ENCODE assay signal across 19 cellular contexts in genomic region chr22:48941903-48942625, GRCh38.
DNase-seq lines count a peak whose midpoint lies in the region; ATAC-seq and TF ChIP-seq lines count a peak whose summit lies in the region.
"Had no signal": no experiment of that assay in that cellular context is flagged by ENCODE, and none has a peak within 500 bp of the region (broad histone marks: within the 10 kb centered on the region; RNA-seq: fewer than 3 reads in every experiment).

No MANE protein-coding gene starts in this region.

- H3K36me3 Mint-ChIP-seq in natural killer cell (no peaks in the 10 kb centered on the region), osteocyte (ENCODE audit: unreplicated experiment) (no peaks in the 10 kb centered on the region)
- no peaks in the 10 kb centered on the region for H3K36me3 Mint-ChIP-seq in natural killer cell treated with Interleukin-12 subunit alpha and Interleukin-12 subunit beta and Interleukin-15 and Interleukin-18, amount 100 ng/mL, for 72 hours
- H3K36me3 Mint-ChIP-seq: brain; naive thymus-derived CD4-positive, alpha-beta T cell had no signal

- TF ChIP-seq CTCF in natural killer cell (IDR thresholded peaks at IDR 0.05) (no peak), osteocyte (IDR thresholded peaks at IDR 0.05) (no peak)

- intact Hi-C loops in natural killer cell (cut with micrococcal nuclease), result no loop called here

- H3K4me3 Mint-ChIP-seq in natural killer cell, result no peak overlapping the region
- no peak overlapping the region for H3K4me3 Mint-ChIP-seq in natural killer cell treated with Interleukin-12 subunit alpha and Interleukin-12 subunit beta and Interleukin-15 and Interleukin-18, amount 100 ng/mL, for 72 hours
- H3K4me3 Mint-ChIP-seq in osteocyte (ENCODE audit: unreplicated experiment), result no peak overlapping the region
- H3K4me3 Mint-ChIP-seq: activated naive CD8-positive, alpha-beta T cell treated with anti-CD3 and anti-CD28 coated beads, Interleukin-2, amount 50 U/mL, for 24 hours; activated T-helper 17 cell treated with anti-CD3 and anti-CD28 coated beads, Interleukin-2, amount 50 U/mL, for 72 hours; brain; naive thymus-derived CD4-positive, alpha-beta T cell had no signal

- H3K9me3 Mint-ChIP-seq in natural killer cell, result no peaks in the 10 kb centered on the region
- no peaks in the 10 kb centered on the region for H3K9me3 Mint-ChIP-seq in natural killer cell treated with Interleukin-12 subunit alpha and Interleukin-12 subunit beta and Interleukin-15 and Interleukin-18, amount 100 ng/mL, for 72 hours
- no peaks in the 10 kb centered on the region for H3K9me3 Mint-ChIP-seq in osteocyte (ENCODE audit: unreplicated experiment)
- H3K9me3 Mint-ChIP-seq: activated naive CD8-positive, alpha-beta T cell treated with anti-CD3 and anti-CD28 coated beads, Interleukin-2, amount 50 U/mL, for 24 hours; activated T-helper 17 cell treated with anti-CD3 and anti-CD28 coated beads, Interleukin-2, amount 50 U/mL, for 72 hours had no signal

- H3K27ac Mint-ChIP-seq in natural killer cell (no peak overlapping the region), osteocyte (ENCODE audit: unreplicated experiment) (no peak overlapping the region)
- no peak overlapping the region for H3K27ac Mint-ChIP-seq in natural killer cell treated with Interleukin-12 subunit alpha and Interleukin-12 subunit beta and Interleukin-15 and Interleukin-18, amount 100 ng/mL, for 72 hours
- H3K27ac Mint-ChIP-seq: activated naive CD8-positive, alpha-beta T cell treated with anti-CD3 and anti-CD28 coated beads, Interleukin-2, amount 50 U/mL, for 24 hours; activated T-helper 17 cell treated with anti-CD3 and anti-CD28 coated beads, Interleukin-2, amount 50 U/mL, for 72 hours; naive thymus-derived CD4-positive, alpha-beta T cell had no signal

- peaks cover 0 to 3% of the 10 kb centered on the region in 2 donors for H3K27me3 Mint-ChIP-seq in natural killer cell (ENCODE audit: low read depth in 2 of 2)
- no peaks in the 10 kb centered on the region for H3K27me3 Mint-ChIP-seq in natural killer cell treated with Interleukin-12 subunit alpha and Interleukin-12 subunit beta and Interleukin-15 and Interleukin-18, amount 100 ng/mL, for 72 hours
- H3K27me3 Mint-ChIP-seq in osteocyte (ENCODE audit: unreplicated experiment), result peaks cover 3% of the 10 kb centered on the region
- H3K27me3 Mint-ChIP-seq: brain had no signal

- ATAC-seq in natural killer cell, result no peak
- ATAC-seq in natural killer cell treated with Interleukin-12 subunit alpha and Interleukin-12 subunit beta and Interleukin-15 and Interleukin-18, amount 100 ng/mL, for 72 hours, result no peak
- ATAC-seq in GM18502 (IDR thresholded peaks at IDR 0.05; ENCODE audit: poor library complexity, unreplicated experiment), result no peak
- ATAC-seq: activated CD4-positive, CD25-positive, alpha-beta regulatory T cell treated with anti-CD3 and anti-CD28 coated beads, Interleukin-2, amount 50 U/mL, for 24 hours; activated naive CD8-positive, alpha-beta T cell treated with anti-CD3 and anti-CD28 coated beads, Interleukin-2, amount 50 U/mL, for 24 hours; activated T-helper 17 cell treated with anti-CD3 and anti-CD28 coated beads, Interleukin-2, amount 50 U/mL, for 72 hours; naive thymus-derived CD4-positive, alpha-beta T cell; right lobe of liver had no signal

- DNase-seq in natural killer cell (peak; percentile 6), ecto neural progenitor cell (ENCODE audit: low spot score) (peak; percentile 39), osteocyte (ENCODE audit: extremely low spot score, unreplicated experiment) (peak; percentile 42), NCI-H187 treated with DMSO at 0.1 percent for 48 hours (lab: John Stamatoyannopoulos, UW) (no peak), AML-193 (lab: John Stamatoyannopoulos, UW) (no peak), NCI-H2107 (lab: John Stamatoyannopoulos, UW) (no peak)
- DNase-seq in natural killer cell treated with Interleukin-12 subunit alpha and Interleukin-12 subunit beta and Interleukin-15 and Interleukin-18, amount 100 ng/mL, for 72 hours (ENCODE audit: low spot score), result no peak
- DNase-seq: activated naive CD8-positive, alpha-beta T cell treated with anti-CD3 and anti-CD28 coated beads, Interleukin-2, amount 50 U/mL, for 24 hours; IMR-90; kidney; mesenchymal stem cell; naive thymus-derived CD4-positive, alpha-beta T cell; NCI-H1105 treated with DMSO at 0.1 percent for 48 hours; NCI-H69 had no signal

- no peaks in the 10 kb centered on the region for H3K4me1 Mint-ChIP-seq in natural killer cell
- H3K4me1 Mint-ChIP-seq in natural killer cell treated with Interleukin-12 subunit alpha and Interleukin-12 subunit beta and Interleukin-15 and Interleukin-18, amount 100 ng/mL, for 72 hours (ENCODE audit: low read depth in 2 of 2), result no peaks in the 10 kb centered on the region
- H3K4me1 Mint-ChIP-seq in osteocyte (ENCODE audit: unreplicated experiment), result no peaks in the 10 kb centered on the region
- H3K4me1 Mint-ChIP-seq: activated naive CD8-positive, alpha-beta T cell treated with anti-CD3 and anti-CD28 coated beads, Interleukin-2, amount 50 U/mL, for 24 hours; activated T-helper 17 cell treated with anti-CD3 and anti-CD28 coated beads, Interleukin-2, amount 50 U/mL, for 72 hours; naive thymus-derived CD4-positive, alpha-beta T cell had no signal

Comparison
In these comparisons a context has a peak if more than half of its experiments do, and no peak if none do; other contexts are left out.
1. DNase-seq: peak in natural killer cell (single experiment), ecto neural progenitor cell (single experiment) and osteocyte (single experiment); none in natural killer cell treated with Interleukin-12 subunit alpha and Interleukin-12 subunit beta and Interleukin-15 and Interleukin-18, amount 100 ng/mL, for 72 hours (single experiment), NCI-H187 treated with DMSO at 0.1 percent for 48 hours (single experiment), AML-193 (0 of 2) and NCI-H2107 (single experiment).